In the genomic region with DNA sequence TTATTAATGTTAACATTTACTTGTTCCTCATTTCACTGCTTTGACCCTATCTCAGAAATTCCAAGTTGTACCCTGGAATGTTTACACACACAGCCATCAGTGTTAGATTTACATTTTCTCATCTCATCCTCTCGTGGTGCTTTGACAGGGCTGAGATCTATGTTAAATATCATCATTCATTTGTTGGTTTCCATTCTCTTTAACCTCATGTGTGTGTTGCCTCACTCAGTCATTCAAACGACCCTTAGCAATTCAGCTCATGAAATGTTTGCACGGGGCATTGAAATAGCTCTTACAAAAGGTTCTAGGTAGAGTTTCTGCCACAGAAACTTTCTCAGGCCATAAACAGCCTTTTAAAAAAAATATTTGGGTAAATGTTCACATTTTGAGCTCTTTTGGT, we compare ENCODE assay signal across 1 cellular context.
TF ChIP-seq lines count a peak whose summit lies in the region.

No MANE protein-coding gene starts in this region.

TF ChIP-seq in K562, 482 proteins besides CTCF, POLR2A, EP300 and RAD21 (continued from another document):
- TF ChIP-seq, protein P1, sequence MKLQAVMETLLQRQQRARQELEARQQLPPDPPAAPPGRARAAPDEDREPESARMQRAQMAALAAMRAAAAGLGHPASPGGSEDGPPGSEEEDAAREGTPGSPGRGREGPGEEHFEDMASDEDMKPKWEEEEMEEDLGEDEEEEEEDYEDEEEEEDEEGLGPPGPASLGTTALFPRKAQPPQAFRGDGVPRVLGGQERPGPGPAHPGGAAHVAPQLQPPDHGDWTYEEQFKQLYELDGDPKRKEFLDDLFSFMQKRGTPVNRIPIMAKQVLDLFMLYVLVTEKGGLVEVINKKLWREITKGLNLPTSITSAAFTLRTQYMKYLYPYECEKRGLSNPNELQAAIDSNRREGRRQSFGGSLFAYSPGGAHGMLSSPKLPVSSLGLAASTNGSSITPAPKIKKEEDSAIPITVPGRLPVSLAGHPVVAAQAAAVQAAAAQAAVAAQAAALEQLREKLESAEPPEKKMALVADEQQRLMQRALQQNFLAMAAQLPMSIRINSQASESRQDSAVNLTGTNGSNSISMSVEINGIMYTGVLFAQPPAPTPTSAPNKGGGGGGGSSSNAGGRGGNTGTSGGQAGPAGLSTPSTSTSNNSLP (IDR thresholded peaks at IDR 0.05; ENCODE audit: borderline replicate concordance, low read depth, low read length) = no peak
- TF ChIP-seq PHF21A (IDR thresholded peaks at IDR 0.05; ENCODE audit: borderline replicate concordance, low read depth) = no peak
- 0 out of 2 replicates have a peak, but pooled peaks have one; percentile 29 for TF ChIP-seq ELF2 (CRISPR knock-in tag; IDR thresholded peaks at IDR 0.05)
- no peak for TF ChIP-seq CC2D1A (IDR thresholded peaks at IDR 0.05)
- TF ChIP-seq KAT8 (IDR thresholded peaks at IDR 0.05; ENCODE audit: low read depth) = no peak
- TF ChIP-seq TEAD4 (IDR thresholded peaks at IDR 0.05; ENCODE audit: low read length) = no peak
- TF ChIP-seq TEAD4 (CRISPR knock-in tag; IDR thresholded peaks at IDR 0.05; ENCODE audit: borderline replicate concordance) = no peak
- no peak for TF ChIP-seq CEBPG (CRISPR knock-in tag; IDR thresholded peaks at IDR 0.05)
- TF ChIP-seq CEBPG (tag; conservative IDR thresholded peaks at IDR 0.05 in 1 of 2, IDR thresholded peaks at IDR 0.05 in 1 of 2) = no peak
- no peak for TF ChIP-seq ZFP1 (CRISPR knock-in tag; IDR thresholded peaks at IDR 0.05)
- no peak for TF ChIP-seq MCM3 (IDR thresholded peaks at IDR 0.05)
- TF ChIP-seq, protein P2, sequence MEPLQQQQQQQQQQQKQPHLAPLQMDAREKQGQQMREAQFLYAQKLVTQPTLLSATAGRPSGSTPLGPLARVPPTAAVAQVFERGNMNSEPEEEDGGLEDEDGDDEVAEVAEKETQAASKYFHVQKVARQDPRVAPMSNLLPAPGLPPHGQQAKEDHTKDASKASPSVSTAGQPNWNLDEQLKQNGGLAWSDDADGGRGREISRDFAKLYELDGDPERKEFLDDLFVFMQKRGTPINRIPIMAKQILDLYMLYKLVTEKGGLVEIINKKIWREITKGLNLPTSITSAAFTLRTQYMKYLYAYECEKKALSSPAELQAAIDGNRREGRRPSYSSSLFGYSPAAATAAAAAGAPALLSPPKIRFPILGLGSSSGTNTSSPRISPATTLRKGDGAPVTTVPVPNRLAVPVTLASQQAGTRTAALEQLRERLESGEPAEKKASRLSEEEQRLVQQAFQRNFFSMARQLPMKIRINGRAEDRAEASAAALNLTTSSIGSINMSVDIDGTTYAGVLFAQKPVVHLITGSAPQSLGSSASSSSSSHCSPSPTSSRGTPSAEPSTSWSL (CRISPR knock-in tag; IDR thresholded peaks at IDR 0.05; ENCODE audit: borderline replicate concordance) = no peak
- TF ChIP-seq, protein P3, sequence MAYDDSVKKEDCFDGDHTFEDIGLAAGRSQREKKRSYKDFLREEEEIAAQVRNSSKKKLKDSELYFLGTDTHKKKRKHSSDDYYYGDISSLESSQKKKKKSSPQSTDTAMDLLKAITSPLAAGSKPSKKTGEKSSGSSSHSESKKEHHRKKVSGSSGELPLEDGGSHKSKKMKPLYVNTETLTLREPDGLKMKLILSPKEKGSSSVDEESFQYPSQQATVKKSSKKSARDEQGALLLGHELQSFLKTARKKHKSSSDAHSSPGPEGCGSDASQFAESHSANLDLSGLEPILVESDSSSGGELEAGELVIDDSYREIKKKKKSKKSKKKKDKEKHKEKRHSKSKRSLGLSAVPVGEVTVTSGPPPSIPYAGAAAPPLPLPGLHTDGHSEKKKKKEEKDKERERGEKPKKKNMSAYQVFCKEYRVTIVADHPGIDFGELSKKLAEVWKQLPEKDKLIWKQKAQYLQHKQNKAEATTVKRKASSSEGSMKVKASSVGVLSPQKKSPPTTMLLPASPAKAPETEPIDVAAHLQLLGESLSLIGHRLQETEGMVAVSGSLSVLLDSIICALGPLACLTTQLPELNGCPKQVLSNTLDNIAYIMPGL (CRISPR knock-in tag; IDR thresholded peaks at IDR 0.05) = no peak
- no peak for TF ChIP-seq ZNF217 (CRISPR knock-in tag; IDR thresholded peaks at IDR 0.05)
- TF ChIP-seq, protein P4, sequence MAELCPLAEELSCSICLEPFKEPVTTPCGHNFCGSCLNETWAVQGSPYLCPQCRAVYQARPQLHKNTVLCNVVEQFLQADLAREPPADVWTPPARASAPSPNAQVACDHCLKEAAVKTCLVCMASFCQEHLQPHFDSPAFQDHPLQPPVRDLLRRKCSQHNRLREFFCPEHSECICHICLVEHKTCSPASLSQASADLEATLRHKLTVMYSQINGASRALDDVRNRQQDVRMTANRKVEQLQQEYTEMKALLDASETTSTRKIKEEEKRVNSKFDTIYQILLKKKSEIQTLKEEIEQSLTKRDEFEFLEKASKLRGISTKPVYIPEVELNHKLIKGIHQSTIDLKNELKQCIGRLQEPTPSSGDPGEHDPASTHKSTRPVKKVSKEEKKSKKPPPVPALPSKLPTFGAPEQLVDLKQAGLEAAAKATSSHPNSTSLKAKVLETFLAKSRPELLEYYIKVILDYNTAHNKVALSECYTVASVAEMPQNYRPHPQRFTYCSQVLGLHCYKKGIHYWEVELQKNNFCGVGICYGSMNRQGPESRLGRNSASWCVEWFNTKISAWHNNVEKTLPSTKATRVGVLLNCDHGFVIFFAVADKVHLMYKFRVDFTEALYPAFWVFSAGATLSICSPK (IDR thresholded peaks at IDR 0.05; ENCODE audit: borderline replicate concordance) = no peak
- TF ChIP-seq, protein P5, sequence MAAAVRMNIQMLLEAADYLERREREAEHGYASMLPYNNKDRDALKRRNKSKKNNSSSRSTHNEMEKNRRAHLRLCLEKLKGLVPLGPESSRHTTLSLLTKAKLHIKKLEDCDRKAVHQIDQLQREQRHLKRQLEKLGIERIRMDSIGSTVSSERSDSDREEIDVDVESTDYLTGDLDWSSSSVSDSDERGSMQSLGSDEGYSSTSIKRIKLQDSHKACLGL (CRISPR knock-in tag; IDR thresholded peaks at IDR 0.05; ENCODE audit: borderline replicate concordance, poor library complexity, severe bottlenecking) = no peak
- TF ChIP-seq, protein P6, sequence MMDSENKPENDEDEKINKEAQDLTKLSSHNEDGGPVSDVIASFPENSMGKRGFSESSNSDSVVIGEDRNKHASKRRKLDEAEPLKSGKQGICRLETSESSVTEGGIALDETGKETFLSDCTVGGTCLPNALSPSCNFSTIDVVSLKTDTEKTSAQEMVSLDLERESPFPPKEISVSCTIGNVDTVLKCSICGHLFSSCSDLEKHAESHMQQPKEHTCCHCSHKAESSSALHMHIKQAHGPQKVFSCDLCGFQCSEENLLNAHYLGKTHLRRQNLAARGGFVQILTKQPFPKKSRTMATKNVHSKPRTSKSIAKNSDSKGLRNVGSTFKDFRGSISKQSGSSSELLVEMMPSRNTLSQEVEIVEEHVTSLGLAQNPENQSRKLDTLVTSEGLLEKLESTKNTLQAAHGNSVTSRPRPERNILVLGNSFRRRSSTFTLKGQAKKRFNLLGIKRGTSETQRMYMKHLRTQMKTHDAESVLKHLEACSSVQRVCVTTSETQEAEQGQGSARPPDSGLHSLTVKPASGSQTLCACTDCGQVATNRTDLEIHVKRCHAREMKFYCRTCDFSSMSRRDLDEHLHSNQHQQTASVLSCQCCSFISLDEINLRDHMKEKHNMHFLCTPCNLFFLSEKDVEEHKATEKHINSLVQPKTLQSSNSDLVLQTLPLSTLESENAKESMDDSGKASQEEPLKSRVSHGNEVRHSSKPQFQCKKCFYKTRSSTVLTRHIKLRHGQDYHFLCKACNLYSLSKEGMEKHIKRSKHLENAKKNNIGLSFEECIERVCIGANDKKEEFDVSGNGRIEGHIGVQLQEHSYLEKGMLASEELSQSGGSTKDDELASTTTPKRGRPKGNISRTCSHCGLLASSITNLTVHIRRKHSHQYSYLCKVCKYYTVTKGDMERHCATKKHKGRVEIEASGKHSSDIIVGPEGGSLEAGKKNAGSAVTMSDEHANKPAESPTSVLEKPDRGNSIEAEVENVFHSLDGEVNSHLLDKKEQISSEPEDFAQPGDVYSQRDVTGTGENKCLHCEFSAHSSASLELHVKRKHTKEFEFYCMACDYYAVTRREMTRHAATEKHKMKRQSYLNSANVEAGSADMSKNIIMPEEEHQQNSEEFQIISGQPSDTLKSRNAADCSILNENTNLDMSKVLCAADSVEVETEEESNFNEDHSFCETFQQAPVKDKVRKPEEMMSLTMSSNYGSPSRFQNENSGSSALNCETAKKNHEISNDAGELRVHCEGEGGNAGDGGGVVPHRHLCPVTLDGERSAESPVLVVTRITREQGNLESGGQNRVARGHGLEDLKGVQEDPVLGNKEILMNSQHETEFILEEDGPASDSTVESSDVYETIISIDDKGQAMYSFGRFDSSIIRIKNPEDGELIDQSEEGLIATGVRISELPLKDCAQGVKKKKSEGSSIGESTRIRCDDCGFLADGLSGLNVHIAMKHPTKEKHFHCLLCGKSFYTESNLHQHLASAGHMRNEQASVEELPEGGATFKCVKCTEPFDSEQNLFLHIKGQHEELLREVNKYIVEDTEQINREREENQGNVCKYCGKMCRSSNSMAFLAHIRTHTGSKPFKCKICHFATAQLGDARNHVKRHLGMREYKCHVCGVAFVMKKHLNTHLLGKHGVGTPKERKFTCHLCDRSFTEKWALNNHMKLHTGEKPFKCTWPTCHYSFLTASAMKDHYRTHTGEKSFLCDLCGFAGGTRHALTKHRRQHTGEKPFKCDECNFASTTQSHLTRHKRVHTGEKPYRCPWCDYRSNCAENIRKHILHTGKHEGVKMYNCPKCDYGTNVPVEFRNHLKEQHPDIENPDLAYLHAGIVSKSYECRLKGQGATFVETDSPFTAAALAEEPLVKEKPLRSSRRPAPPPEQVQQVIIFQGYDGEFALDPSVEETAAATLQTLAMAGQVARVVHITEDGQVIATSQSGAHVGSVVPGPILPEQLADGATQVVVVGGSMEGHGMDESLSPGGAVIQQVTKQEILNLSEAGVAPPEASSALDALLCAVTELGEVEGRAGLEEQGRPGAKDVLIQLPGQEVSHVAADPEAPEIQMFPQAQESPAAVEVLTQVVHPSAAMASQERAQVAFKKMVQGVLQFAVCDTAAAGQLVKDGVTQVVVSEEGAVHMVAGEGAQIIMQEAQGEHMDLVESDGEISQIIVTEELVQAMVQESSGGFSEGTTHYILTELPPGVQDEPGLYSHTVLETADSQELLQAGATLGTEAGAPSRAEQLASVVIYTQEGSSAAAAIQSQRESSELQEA (IDR thresholded peaks at IDR 0.05; ENCODE audit: low read depth) = no peak
- no peak for TF ChIP-seq BRD9 (IDR thresholded peaks at IDR 0.05; ENCODE audit: low read depth, partially characterized antibody)
- TF ChIP-seq CBX1 (IDR thresholded peaks at IDR 0.05; ENCODE audit: low read depth) = no peak
- no peak for TF ChIP-seq ZNF212 (CRISPR knock-in tag; IDR thresholded peaks at IDR 0.05)
- TF ChIP-seq, protein P7, sequence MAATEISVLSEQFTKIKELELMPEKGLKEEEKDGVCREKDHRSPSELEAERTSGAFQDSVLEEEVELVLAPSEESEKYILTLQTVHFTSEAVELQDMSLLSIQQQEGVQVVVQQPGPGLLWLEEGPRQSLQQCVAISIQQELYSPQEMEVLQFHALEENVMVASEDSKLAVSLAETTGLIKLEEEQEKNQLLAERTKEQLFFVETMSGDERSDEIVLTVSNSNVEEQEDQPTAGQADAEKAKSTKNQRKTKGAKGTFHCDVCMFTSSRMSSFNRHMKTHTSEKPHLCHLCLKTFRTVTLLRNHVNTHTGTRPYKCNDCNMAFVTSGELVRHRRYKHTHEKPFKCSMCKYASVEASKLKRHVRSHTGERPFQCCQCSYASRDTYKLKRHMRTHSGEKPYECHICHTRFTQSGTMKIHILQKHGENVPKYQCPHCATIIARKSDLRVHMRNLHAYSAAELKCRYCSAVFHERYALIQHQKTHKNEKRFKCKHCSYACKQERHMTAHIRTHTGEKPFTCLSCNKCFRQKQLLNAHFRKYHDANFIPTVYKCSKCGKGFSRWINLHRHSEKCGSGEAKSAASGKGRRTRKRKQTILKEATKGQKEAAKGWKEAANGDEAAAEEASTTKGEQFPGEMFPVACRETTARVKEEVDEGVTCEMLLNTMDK (IDR thresholded peaks at IDR 0.05; ENCODE audit: borderline replicate concordance, insufficient read depth, low read depth, low read length, poor library complexity, severe bottlenecking) = no peak
- peak; percentile 2 for TF ChIP-seq MEIS2 (IDR thresholded peaks at IDR 0.05; ENCODE audit: partially characterized antibody)
- TF ChIP-seq MTF1 (CRISPR knock-in tag; IDR thresholded peaks at IDR 0.05; ENCODE audit: borderline replicate concordance) = no peak
- TF ChIP-seq HCFC1 (IDR thresholded peaks at IDR 0.05; ENCODE audit: low read depth, low read length) = no peak
- TF ChIP-seq JUN (IDR thresholded peaks at IDR 0.05; ENCODE audit: borderline replicate concordance, low read depth, low read length) = no peak
- no peak for TF ChIP-seq JUN (CRISPR knock-in tag; IDR thresholded peaks at IDR 0.05; ENCODE audit: borderline replicate concordance)
- TF ChIP-seq SIRT6 (IDR thresholded peaks at IDR 0.05; ENCODE audit: low read depth, low read length) = no peak
- TF ChIP-seq ZNF175 (CRISPR knock-in tag; IDR thresholded peaks at IDR 0.05; ENCODE audit: low read depth) = peak; percentile 76
TF ChIP-seq in K562: peak in this region for 4.
